In genomic region chr9:137049544-137050449, GRCh38 we compare ENCODE assay signal across 8 cellular contexts. TPM values are rescaled to one million over a fixed set of nuclear protein-coding genes. Genes with fewer than 3 reads are reported as not detected.
DNase-seq lines count a peak whose midpoint lies in the region; ATAC-seq, FAIRE-seq and TF ChIP-seq lines count a peak whose summit lies in the region.

No MANE protein-coding gene starts in this region.

- no peaks in the 10 kb centered on the region for H3K36me3 ChIP-seq in endothelial cell of umbilical vein (ENCODE audit: control insufficient read depth in 2 of 2, extremely low read depth in 1 of 2, insufficient read depth in 2 of 2, low read length in 2 of 2)

- CTCF ChIA-PET in activated CD8-positive, alpha-beta memory T cell treated with anti-CD3 and anti-CD28 coated beads, Interleukin-2, amount 10 ng/mL, durations not matched to agents 7 days and 5 days (lab: Charles Lee): interaction anchor here (1.0 to 5.5 kb wide), 7 partner anchors 9 to 187 kb away, joined by 3 to 183 read pairs (median 6); partner anchors contain the start of genes RNF224 and SAPCD2
- CTCF ChIA-PET in activated CD4-positive, alpha-beta T cell treated with anti-CD3 and anti-CD28 coated beads for 36 hours (lab: Charles Lee): interaction anchor here (0.7 to 4.3 kb wide), 7 partner anchors 14 to 393 kb away, joined by 3 to 43 read pairs (median 5); partner anchors contain the start of gene SAPCD2
- CTCF ChIA-PET in endothelial cell of umbilical vein (lab: Charles Lee): interaction anchor here (1.2 to 4.7 kb wide), 9 partner anchors 9 to 242 kb away, joined by 3 to 152 read pairs (median 7); partner anchors contain the start of genes RABL6, RNF224 and SAPCD2

- H3K4me1 Mint-ChIP-seq in activated CD8-positive, alpha-beta memory T cell treated with anti-CD3 and anti-CD28 coated beads, Interleukin-2, amount 10 ng/mL, durations not matched to agents 7 days and 5 days: peaks cover 7% of the 10 kb centered on the region
- H3K4me1 Mint-ChIP-seq in activated CD4-positive, alpha-beta T cell treated with anti-CD3 and anti-CD28 coated beads for 36 hours: peaks cover 7% of the 10 kb centered on the region
- peaks cover 10% of the 10 kb centered on the region for H3K4me1 Mint-ChIP-seq in osteocyte (ENCODE audit: unreplicated experiment)

- no peak overlapping the region for H3K4me3 Mint-ChIP-seq in activated CD8-positive, alpha-beta memory T cell treated with anti-CD3 and anti-CD28 coated beads, Interleukin-2, amount 10 ng/mL, durations not matched to agents 7 days and 5 days
- H3K4me3 Mint-ChIP-seq in activated CD4-positive, alpha-beta T cell treated with anti-CD3 and anti-CD28 coated beads for 36 hours: no peak overlapping the region
- no peak overlapping the region for H3K4me3 Mint-ChIP-seq in osteocyte (ENCODE audit: unreplicated experiment)

- DNase-seq in activated CD8-positive, alpha-beta memory T cell treated with anti-CD3 and anti-CD28 coated beads, Interleukin-2, amount 10 ng/mL, durations not matched to agents 7 days and 5 days: peak; percentile 73
- no peak for DNase-seq in activated CD8-positive, alpha-beta memory T cell treated with anti-CD3 and anti-CD28 coated beads for 24 hours
- peak; percentile 37 for DNase-seq in NCI-H2029 treated with DMSO at 0.1 percent for 48 hours (lab: John Stamatoyannopoulos, UW)
- peak; percentile 88 for DNase-seq in activated CD4-positive, alpha-beta T cell treated with anti-CD3 and anti-CD28 coated beads for 36 hours
- DNase-seq in endothelial cell of umbilical vein (ENCODE audit: low read depth, low spot score): peak; percentile 42
- DNase-seq in osteocyte (ENCODE audit: extremely low spot score, unreplicated experiment): no peak
- DNase-seq in H4 (ENCODE audit: low spot score): no peak
- no peak for DNase-seq in HCEC 1CT

- H3K9me3 ChIP-seq in endothelial cell of umbilical vein (replicated peaks; ENCODE audit: control insufficient read depth, insufficient read depth, low read length): no peaks in the 10 kb centered on the region

- TF ChIP-seq POLR2A in endothelial cell of umbilical vein (IDR thresholded peaks at IDR 0.05; ENCODE audit: low read depth, low read length): no peak

- no peaks in the 10 kb centered on the region for H4K20me1 ChIP-seq in endothelial cell of umbilical vein (replicated peaks; ENCODE audit: control insufficient read depth, extremely low read depth, insufficient read depth, low read length)

- H3K9ac ChIP-seq in endothelial cell of umbilical vein (replicated peaks; ENCODE audit: extremely low read depth, insufficient read depth, low read length): no peak overlapping the region

- H3K27me3 ChIP-seq in endothelial cell of umbilical vein (ENCODE audit: control insufficient read depth in 2 of 2, insufficient read depth in 2 of 2, low read length in 2 of 2): peaks cover 8 to 21% of the 10 kb centered on the region in 2 experiments

- H3K27ac Mint-ChIP-seq in activated CD8-positive, alpha-beta memory T cell treated with anti-CD3 and anti-CD28 coated beads, Interleukin-2, amount 10 ng/mL, durations not matched to agents 7 days and 5 days: no peak overlapping the region
- H3K27ac Mint-ChIP-seq in activated CD4-positive, alpha-beta T cell treated with anti-CD3 and anti-CD28 coated beads for 36 hours: no peak overlapping the region
- H3K27ac Mint-ChIP-seq in osteocyte (ENCODE audit: unreplicated experiment): no peak overlapping the region

- peak; percentile 60 for FAIRE-seq in endothelial cell of umbilical vein (lab: Jason Lieb, UNC)

- H3K4me2 ChIP-seq in endothelial cell of umbilical vein (ENCODE audit: insufficient read depth, low read length): no peak overlapping the region

- intact Hi-C loops in activated CD4-positive, alpha-beta T cell treated with anti-CD3 and anti-CD28 coated beads for 36 hours (cut with DNase I, micrococcal nuclease): loop anchor here (2.0 to 10.0 kb wide), 4 partner anchors 17 to 202 kb away; partner anchors contain the start of genes CYSRT1 (in 1 of the 2), PHPT1 (in 1 of the 2), RNF208 (in 1 of the 2) and RNF224 (in 1 of the 2)
- intact Hi-C loops in endothelial cell of umbilical vein (cut with micrococcal nuclease): no loop called here

- ATAC-seq in activated CD8-positive, alpha-beta memory T cell treated with anti-CD3 and anti-CD28 coated beads, Interleukin-2, amount 10 ng/mL, durations not matched to agents 7 days and 5 days: no peak
- peak; percentile 64 for ATAC-seq in activated CD4-positive, alpha-beta T cell treated with anti-CD3 and anti-CD28 coated beads for 36 hours

- no peak overlapping the region for H3K4me3 ChIP-seq in endothelial cell of umbilical vein (replicated peaks in 1 of 3; ENCODE audit: insufficient read depth in 1 of 3, low read depth in 1 of 3, low read length in 3 of 3)

- H3K27ac ChIP-seq in endothelial cell of umbilical vein (ENCODE audit: insufficient read depth, low read depth, low read length): no peak overlapping the region

- H3K36me3 Mint-ChIP-seq in activated CD8-positive, alpha-beta memory T cell treated with anti-CD3 and anti-CD28 coated beads, Interleukin-2, amount 10 ng/mL, durations not matched to agents 7 days and 5 days: no peaks in the 10 kb centered on the region
- H3K36me3 Mint-ChIP-seq in activated CD4-positive, alpha-beta T cell treated with anti-CD3 and anti-CD28 coated beads for 36 hours (ENCODE audit: low read depth): no peaks in the 10 kb centered on the region
- H3K36me3 Mint-ChIP-seq in osteocyte (ENCODE audit: unreplicated experiment): no peaks in the 10 kb centered on the region

- TF ChIP-seq CTCF in endothelial cell of umbilical vein (IDR thresholded peaks at IDR 0.05; ENCODE audit: extremely low read depth in 1 of 2, insufficient read depth in 1 of 2, low read depth in 1 of 2, low read length in 2 of 2): peak; percentile 54 to 79
- TF ChIP-seq CTCF in osteocyte (IDR thresholded peaks at IDR 0.05): peak; percentile 65

- dilution Hi-C loops in endothelial cell of umbilical vein (cut with MboI; ENCODE audit: extremely low pct_ligation_motif_present, low sequenced_read_pairs): no loop called here

- no peaks in the 10 kb centered on the region for H3K9me3 Mint-ChIP-seq in activated CD8-positive, alpha-beta memory T cell treated with anti-CD3 and anti-CD28 coated beads, Interleukin-2, amount 10 ng/mL, durations not matched to agents 7 days and 5 days (ENCODE audit: low read depth)
- H3K9me3 Mint-ChIP-seq in activated CD4-positive, alpha-beta T cell treated with anti-CD3 and anti-CD28 coated beads for 36 hours (ENCODE audit: low read depth): no peaks in the 10 kb centered on the region
- H3K9me3 Mint-ChIP-seq in osteocyte (ENCODE audit: unreplicated experiment): no peaks in the 10 kb centered on the region

- no TSS peak for BruUV-seq in endothelial cell of umbilical vein (replicated peaks; lab: Mats Ljungman, UMichigan)

- peaks cover 9% of the 10 kb centered on the region for H3K4me1 ChIP-seq in endothelial cell of umbilical vein (ENCODE audit: control insufficient read depth, extremely low read depth, insufficient read depth, low read length)

- H2AFZ ChIP-seq in endothelial cell of umbilical vein (ENCODE audit: low read depth, low read length): no peak overlapping the region

- POLR2A ChIA-PET in activated CD4-positive, alpha-beta T cell treated with anti-CD3 and anti-CD28 coated beads for 36 hours (lab: Charles Lee): no interaction called here
- POLR2A ChIA-PET in endothelial cell of umbilical vein (lab: Charles Lee): no interaction called here

- H3K79me2 ChIP-seq in endothelial cell of umbilical vein (ENCODE audit: control insufficient read depth, insufficient read depth, low read length): peaks cover 7% of the 10 kb centered on the region

- peaks cover 51% of the 10 kb centered on the region for H3K27me3 Mint-ChIP-seq in activated CD8-positive, alpha-beta memory T cell treated with anti-CD3 and anti-CD28 coated beads, Interleukin-2, amount 10 ng/mL, durations not matched to agents 7 days and 5 days
- peaks cover 31% of the 10 kb centered on the region for H3K27me3 Mint-ChIP-seq in activated CD4-positive, alpha-beta T cell treated with anti-CD3 and anti-CD28 coated beads for 36 hours
- peaks cover 17% of the 10 kb centered on the region for H3K27me3 Mint-ChIP-seq in osteocyte (ENCODE audit: unreplicated experiment)

- no peaks in the 10 kb centered on the region for H3K9me1 ChIP-seq in endothelial cell of umbilical vein (replicated peaks; ENCODE audit: control insufficient read depth, extremely low read depth, insufficient read depth, low read length)

RNA-seq across cellular contexts. Expression of gene NPDC1, which starts 3.8 kb away (rescaled TPM):
- 10 to 100 TPM; 30.4 to 55.6 TPM for total RNA-seq in activated CD8-positive, alpha-beta memory T cell treated with anti-CD3 and anti-CD28 coated beads, Interleukin-2, amount 10 ng/mL, durations not matched to agents 7 days and 5 days
- total RNA-seq in activated CD4-positive, alpha-beta T cell treated with anti-CD3 and anti-CD28 coated beads for 36 hours: 10 to 100 TPM; 21.0 to 23.1 TPM
- total RNA-seq in endothelial cell of umbilical vein: 157 and 181 TPM in 2 replicates
- 115 and 144 TPM in 2 replicates for polyA plus RNA-seq in endothelial cell of umbilical vein
- 36.8 and 76.5 TPM in 2 replicates for polyA plus RNA-seq in endothelial cell of umbilical vein (2011; cell fraction: cytosol; rRNA removed)
- 315 and 318 TPM in 2 replicates for polyA plus RNA-seq in endothelial cell of umbilical vein (2011; cell fraction: nucleus; rRNA removed)
- polyA plus RNA-seq in endothelial cell of umbilical vein (2012): 82.5 and 142 TPM in 2 replicates
- polyA minus RNA-seq in endothelial cell of umbilical vein: 15.9 and 21.7 TPM in 2 replicates
- polyA minus RNA-seq in endothelial cell of umbilical vein (2011; cell fraction: cytosol; rRNA and poly(A)+ RNA removed): 49.1 TPM
- 24.8 and 73.7 TPM in 2 replicates for polyA minus RNA-seq in endothelial cell of umbilical vein (2011; cell fraction: nucleus; rRNA and poly(A)+ RNA removed)
- 84.4 and 91.0 TPM in 2 replicates for total RNA-seq in osteocyte
- 1.2 and 4.1 TPM in 2 replicates for total RNA-seq in H4 (2014; rRNA removed; shearing (Covaris generic))

RNA-seq across cellular contexts. Expression of gene ENTPD2, which starts 4.1 kb away (rescaled TPM):
- not detected for total RNA-seq in activated CD8-positive, alpha-beta memory T cell treated with anti-CD3 and anti-CD28 coated beads, Interleukin-2, amount 10 ng/mL, durations not matched to agents 7 days and 5 days
- total RNA-seq in activated CD4-positive, alpha-beta T cell treated with anti-CD3 and anti-CD28 coated beads for 36 hours: under 1 TPM in 1 of 2 experiments, not detected in 1; 0.19 TPM
- total RNA-seq in endothelial cell of umbilical vein (not detected in 2 replicates), osteocyte (0.46 TPM in 1 of 2 replicates, not detected in the other)
- polyA plus RNA-seq in endothelial cell of umbilical vein: 0.03 TPM in 1 of 2 replicates, not detected in the other
- 0.05 TPM in 1 of 2 replicates, not detected in the other for polyA plus RNA-seq in endothelial cell of umbilical vein (2011; cell fraction: cytosol; rRNA removed)
- polyA plus RNA-seq in endothelial cell of umbilical vein (2011; cell fraction: nucleus; rRNA removed): not detected in 2 replicates
- not detected in 2 replicates for polyA plus RNA-seq in endothelial cell of umbilical vein (2012)
- 0.08 TPM in 1 of 2 replicates, not detected in the other for polyA minus RNA-seq in endothelial cell of umbilical vein
- polyA minus RNA-seq in endothelial cell of umbilical vein (2011; cell fraction: cytosol; rRNA and poly(A)+ RNA removed): not detected
- polyA minus RNA-seq in endothelial cell of umbilical vein (2011; cell fraction: nucleus; rRNA and poly(A)+ RNA removed): not detected in 2 replicates
- total RNA-seq in H4 (2014; rRNA removed; shearing (Covaris generic)): not detected in 2 replicates

RNA-seq across cellular contexts. Expression of gene FUT7, which starts 17.9 kb away (rescaled TPM):
- 1 to 10 TPM in 1 of 2 experiments, under 1 TPM in 1; 0.68 to 2.8 TPM for total RNA-seq in activated CD8-positive, alpha-beta memory T cell treated with anti-CD3 and anti-CD28 coated beads, Interleukin-2, amount 10 ng/mL, durations not matched to agents 7 days and 5 days
- total RNA-seq in activated CD4-positive, alpha-beta T cell treated with anti-CD3 and anti-CD28 coated beads for 36 hours: 1 to 10 TPM; 1.3 to 1.6 TPM
- not detected in 2 replicates for total RNA-seq in endothelial cell of umbilical vein
- polyA plus RNA-seq in endothelial cell of umbilical vein: not detected in 2 replicates
- polyA plus RNA-seq in endothelial cell of umbilical vein (2011; cell fraction: cytosol; rRNA removed): not detected in 2 replicates
- not detected in 2 replicates for polyA plus RNA-seq in endothelial cell of umbilical vein (2011; cell fraction: nucleus; rRNA removed)
- not detected in 2 replicates for polyA plus RNA-seq in endothelial cell of umbilical vein (2012)
- polyA minus RNA-seq in endothelial cell of umbilical vein: 0.13 TPM in 1 of 2 replicates, not detected in the other
- polyA minus RNA-seq in endothelial cell of umbilical vein (2011; cell fraction: cytosol; rRNA and poly(A)+ RNA removed): not detected
- not detected in 2 replicates for polyA minus RNA-seq in endothelial cell of umbilical vein (2011; cell fraction: nucleus; rRNA and poly(A)+ RNA removed)
- 0.13 TPM in 1 of 2 replicates, not detected in the other for total RNA-seq in osteocyte
- total RNA-seq in H4 (2014; rRNA removed; shearing (Covaris generic)): not detected in 2 replicates

RNA-seq across cellular contexts. Expression of gene SAPCD2, which starts 20.6 kb away (rescaled TPM):
- total RNA-seq in activated CD8-positive, alpha-beta memory T cell treated with anti-CD3 and anti-CD28 coated beads, Interleukin-2, amount 10 ng/mL, durations not matched to agents 7 days and 5 days: 10 to 100 TPM; 31.9 to 40.1 TPM
- 1 to 10 TPM; 6.4 to 8.8 TPM for total RNA-seq in activated CD4-positive, alpha-beta T cell treated with anti-CD3 and anti-CD28 coated beads for 36 hours
- total RNA-seq in endothelial cell of umbilical vein: 24.3 and 27.8 TPM in 2 replicates
- polyA plus RNA-seq in endothelial cell of umbilical vein: 11.5 and 13.2 TPM in 2 replicates
- 13.1 and 17.1 TPM in 2 replicates for polyA plus RNA-seq in endothelial cell of umbilical vein (2011; cell fraction: cytosol; rRNA removed)
- 10.8 and 13.8 TPM in 2 replicates for polyA plus RNA-seq in endothelial cell of umbilical vein (2011; cell fraction: nucleus; rRNA removed)
- 8.2 and 11.9 TPM in 2 replicates for polyA plus RNA-seq in endothelial cell of umbilical vein (2012)
- polyA minus RNA-seq in endothelial cell of umbilical vein: 5.1 and 6.9 TPM in 2 replicates
- 45.6 TPM for polyA minus RNA-seq in endothelial cell of umbilical vein (2011; cell fraction: cytosol; rRNA and poly(A)+ RNA removed)
- 4.0 and 4.3 TPM in 2 replicates for polyA minus RNA-seq in endothelial cell of umbilical vein (2011; cell fraction: nucleus; rRNA and poly(A)+ RNA removed)
- total RNA-seq in osteocyte: 3.1 and 3.4 TPM in 2 replicates
- total RNA-seq in H4 (2014; rRNA removed; shearing (Covaris generic)): 5.9 and 12.4 TPM in 2 replicates

RNA-seq across cellular contexts. Expression of gene ABCA2, which starts 21.8 kb away (rescaled TPM):
- total RNA-seq in activated CD8-positive, alpha-beta memory T cell treated with anti-CD3 and anti-CD28 coated beads, Interleukin-2, amount 10 ng/mL, durations not matched to agents 7 days and 5 days: 10 to 100 TPM; 30.0 to 73.6 TPM
- 10 to 100 TPM; 20.4 to 23.7 TPM for total RNA-seq in activated CD4-positive, alpha-beta T cell treated with anti-CD3 and anti-CD28 coated beads for 36 hours
- total RNA-seq in endothelial cell of umbilical vein (20.0 and 23.4 TPM in 2 replicates), osteocyte (47.6 and 55.1 TPM in 2 replicates)
- 29.1 and 41.2 TPM in 2 replicates for polyA plus RNA-seq in endothelial cell of umbilical vein
- 16.7 and 19.6 TPM in 2 replicates for polyA plus RNA-seq in endothelial cell of umbilical vein (2011; cell fraction: cytosol; rRNA removed)
- 105 and 118 TPM in 2 replicates for polyA plus RNA-seq in endothelial cell of umbilical vein (2011; cell fraction: nucleus; rRNA removed)
- 20.6 and 41.1 TPM in 2 replicates for polyA plus RNA-seq in endothelial cell of umbilical vein (2012)
- 16.7 and 20.8 TPM in 2 replicates for polyA minus RNA-seq in endothelial cell of umbilical vein
- polyA minus RNA-seq in endothelial cell of umbilical vein (2011; cell fraction: cytosol; rRNA and poly(A)+ RNA removed): 35.0 TPM
- 20.9 and 31.0 TPM in 2 replicates for polyA minus RNA-seq in endothelial cell of umbilical vein (2011; cell fraction: nucleus; rRNA and poly(A)+ RNA removed)
- total RNA-seq in H4 (2014; rRNA removed; shearing (Covaris generic)): 4.9 and 22.4 TPM in 2 replicates

Comparison
In these comparisons a context has a peak if more than half of its experiments do, and no peak if none do; other contexts are left out.
1. DNase-seq: peak in activated CD8-positive, alpha-beta memory T cell treated with anti-CD3 and anti-CD28 coated beads, Interleukin-2, amount 10 ng/mL, durations not matched to agents 7 days and 5 days (single experiment), NCI-H2029 treated with DMSO at 0.1 percent for 48 hours (single experiment), activated CD4-positive, alpha-beta T cell treated with anti-CD3 and anti-CD28 coated beads for 36 hours (single experiment) and endothelial cell of umbilical vein (single experiment); none in activated CD8-positive, alpha-beta memory T cell treated with anti-CD3 and anti-CD28 coated beads for 24 hours (single experiment), osteocyte (single experiment), H4 (single experiment) and HCEC 1CT (single experiment).